Comparison of ENCODE assay signal across 8 cellular contexts in genomic region chr4:38752393-38752961, GRCh38. TPM values are rescaled to one million over a fixed set of nuclear protein-coding genes. Genes with fewer than 3 reads are reported as not detected.
A peak's percentile ranks its signal among the peaks of the same experiment; 100 is the strongest.
DNase-seq lines count a peak whose midpoint lies in the region; ATAC-seq and TF ChIP-seq lines count a peak whose summit lies in the region.

No MANE protein-coding gene starts in this region.

- H3K4me1 Mint-ChIP-seq in activated naive CD4-positive, alpha-beta T cell treated with anti-CD3 and anti-CD28 coated beads, Interleukin-2, amount 10 ng/mL, durations not matched to agents 7 days and 5 days = peaks cover under 1% of the 10 kb centered on the region

- no peak for TF ChIP-seq POLR2A in NB4 (IDR thresholded peaks at IDR 0.05; ENCODE audit: extremely low read depth, insufficient read length)

- peaks cover 16% of the 10 kb centered on the region for H3K4me1 ChIP-seq in stomach smooth muscle (ENCODE audit: control insufficient read depth, insufficient read depth, low read length)

- peaks cover 10% of the 10 kb centered on the region for H3K36me3 Mint-ChIP-seq in activated naive CD4-positive, alpha-beta T cell treated with anti-CD3 and anti-CD28 coated beads, Interleukin-2, amount 10 ng/mL, durations not matched to agents 7 days and 5 days

- peak; percentile 95 for ATAC-seq in GM18498 (IDR thresholded peaks at IDR 0.05; ENCODE audit: unreplicated experiment)
- ATAC-seq in left lobe of liver = no peak

- H3K36me3 ChIP-seq in stomach smooth muscle (ENCODE audit: control insufficient read depth in 2 of 2, insufficient read depth in 2 of 2, low read length in 2 of 2) = no peaks in the 10 kb centered on the region

- no peaks in the 10 kb centered on the region for H3K27me3 ChIP-seq in stomach smooth muscle (ENCODE audit: control insufficient read depth in 1 of 2, insufficient read depth in 2 of 2, low read length in 2 of 2)

- H3K27me3 Mint-ChIP-seq in activated naive CD4-positive, alpha-beta T cell treated with anti-CD3 and anti-CD28 coated beads, Interleukin-2, amount 10 ng/mL, durations not matched to agents 7 days and 5 days = no peaks in the 10 kb centered on the region

- TF ChIP-seq CTCF in NB4 (IDR thresholded peaks at IDR 0.05; ENCODE audit: low read depth, low read length) = no peak
- no peak for TF ChIP-seq CTCF in fibroblast of pulmonary artery (IDR thresholded peaks at IDR 0.05; ENCODE audit: low read length, missing control alignments)

- peak overlapping the region; percentile 60 to 74 for H3K9ac ChIP-seq in stomach smooth muscle (ENCODE audit: low read length in 2 of 2)

- H3K27ac Mint-ChIP-seq in activated naive CD4-positive, alpha-beta T cell treated with anti-CD3 and anti-CD28 coated beads, Interleukin-2, amount 10 ng/mL, durations not matched to agents 7 days and 5 days = no peak overlapping the region

- no peak overlapping the region for H3K4me3 ChIP-seq in NB4 (ENCODE audit: low read depth, low read length)
- no peak overlapping the region for H3K4me3 ChIP-seq in fibroblast of pulmonary artery (replicated peaks; ENCODE audit: low read depth, low read length)
- H3K4me3 ChIP-seq in stomach smooth muscle (ENCODE audit: low read length in 2 of 2) = peak overlapping the region; percentile 17 to 60

- DNase-seq in H4 (ENCODE audit: low spot score) = peak; percentile 32
- DNase-seq in NB4 (ENCODE audit: low read depth) = peak; percentile 68
- peak; percentile 32 for DNase-seq in fibroblast of pulmonary artery (ENCODE audit: low read depth)
- no peak for DNase-seq in left lobe of liver (ENCODE audit: low spot score)
- no peak for DNase-seq in NCI-H2171 (lab: John Stamatoyannopoulos, UW)
- DNase-seq in activated naive CD4-positive, alpha-beta T cell treated with anti-CD3 and anti-CD28 coated beads, Interleukin-2, amount 10 ng/mL, durations not matched to agents 7 days and 5 days = no peak

- H3K27ac ChIP-seq in stomach smooth muscle (ENCODE audit: low read length) = peak overlapping the region; percentile 78

- no peak overlapping the region for H3K4me3 Mint-ChIP-seq in activated naive CD4-positive, alpha-beta T cell treated with anti-CD3 and anti-CD28 coated beads, Interleukin-2, amount 10 ng/mL, durations not matched to agents 7 days and 5 days

- CTCF ChIA-PET in activated naive CD4-positive, alpha-beta T cell treated with anti-CD3 and anti-CD28 coated beads, Interleukin-2, amount 10 ng/mL, durations not matched to agents 7 days and 5 days (lab: Charles Lee) = no interaction called here

- H3K9me3 Mint-ChIP-seq in activated naive CD4-positive, alpha-beta T cell treated with anti-CD3 and anti-CD28 coated beads, Interleukin-2, amount 10 ng/mL, durations not matched to agents 7 days and 5 days = peaks cover 8% of the 10 kb centered on the region

- no peaks in the 10 kb centered on the region for H3K9me3 ChIP-seq in stomach smooth muscle (ENCODE audit: control insufficient read depth in 2 of 2, low read length in 2 of 2)

RNA-seq across cellular contexts. Expression of gene TLR10, which starts 30.3 kb away (rescaled TPM):
- total RNA-seq in H4 (2014; rRNA removed; shearing (Covaris generic)) = 0.08 TPM in 1 of 2 replicates, not detected in the other
- total RNA-seq in left lobe of liver = 0.08 TPM

RNA-seq across cellular contexts. Expression of gene TLR1, which starts 52.1 kb away (rescaled TPM):
- total RNA-seq in H4 (2014; rRNA removed; shearing (Covaris generic)) = 0.84 and 4.2 TPM in 2 replicates
- total RNA-seq in left lobe of liver = 4.2 TPM

Comparison
In these comparisons a context has a peak if more than half of its experiments do, and no peak if none do; other contexts are left out.
1. DNase-seq: peak in H4 (single experiment), NB4 (single experiment) and fibroblast of pulmonary artery (single experiment); none in left lobe of liver (single experiment), NCI-H2171 (single experiment) and activated naive CD4-positive, alpha-beta T cell treated with anti-CD3 and anti-CD28 coated beads, Interleukin-2, amount 10 ng/mL, durations not matched to agents 7 days and 5 days (single experiment).
2. H3K4me3 ChIP-seq: peak in stomach smooth muscle (2 of 2); none in NB4 (single experiment) and fibroblast of pulmonary artery (single experiment).